ENCODE assay signal across 33 cellular contexts in genomic region chr14:95335071-95335470, GRCh38.
"Had no signal": no experiment of that assay in that cellular context is flagged by ENCODE, and none has a peak within 500 bp of the region (broad histone marks: within the 10 kb centered on the region; RNA-seq: fewer than 3 reads in every experiment).

No MANE protein-coding gene starts in this region.

- DNase-seq: activated B cell treated with CpG ODN at 0.5 μM for 24 hours; activated CD4-positive, alpha-beta memory T cell treated with anti-CD3 and anti-CD28 coated beads for 36 hours; activated CD4-positive, alpha-beta T cell treated with anti-CD3 and anti-CD28 coated beads for 4 hours; activated CD4-positive, alpha-beta T cell treated with anti-CD3 and anti-CD28 coated beads, Interleukin-2, amount 10 ng/mL, durations not matched to agents 24 days and 14 days; activated CD4-positive, alpha-beta T cell treated with anti-CD3 and anti-CD28 coated beads, Interleukin-2, amount 50 U/mL, for 1 hour; activated CD4-positive, alpha-beta T cell treated with anti-CD3 and anti-CD28 coated beads, Interleukin-2, amount 50 U/mL, for 4 hours; activated CD4-positive, CD25-positive, alpha-beta regulatory T cell treated with anti-CD3 and anti-CD28 coated beads, Interleukin-2, amount 50 U/mL, for 72 hours; activated CD8-positive, alpha-beta memory T cell treated with anti-CD3 and anti-CD28 coated beads, Interleukin-2, amount 50 U/mL, for 4 hours; activated CD8-positive, alpha-beta T cell treated with anti-CD3 and anti-CD28 coated beads for 36 hours; activated effector memory CD4-positive, alpha-beta T cell treated with anti-CD3 and anti-CD28 coated beads, Interleukin-2, amount 50 U/mL, for 16 hours; activated gamma-delta T cell treated with Interleukin-2 at 50 U/mL for 16 hours; activated naive CD4-positive, alpha-beta T cell; activated naive CD4-positive, alpha-beta T cell treated with anti-CD3 and anti-CD28 coated beads for 36 hours; activated naive CD4-positive, alpha-beta T cell treated with anti-CD3 and anti-CD28 coated beads, Interleukin-2, amount 50 U/mL, for 16 hours; activated naive CD8-positive, alpha-beta T cell treated with anti-CD3 and anti-CD28 coated beads for 36 hours; activated T-cell treated with anti-CD3 and anti-CD28 coated beads for 4 hours; activated T-cell treated with anti-CD3 and anti-CD28 coated beads, Interleukin-2, amount 50 U/mL, for 1 hour; activated T-cell treated with anti-CD3 and anti-CD28 coated beads, Interleukin-2, amount 50 U/mL, for 4 hours; activated T-cell treated with anti-CD3 and anti-CD28 coated beads, Interleukin-2, amount 50 U/mL, for 72 hours; adrenal gland; amniotic stem cell; aorta; body of pancreas; brain microvascular endothelial cell; central memory CD4-positive, alpha-beta T cell; T-cell; T-helper 2 cell; T-helper 9 cell had no signal

- H3K36me3 ChIP-seq: adrenal gland, brain microvascular endothelial cell, breast epithelium, cardiac muscle cell had no signal

- H3K4me3 ChIP-seq: adrenal gland, body of pancreas, breast epithelium, cardiac muscle cell had no signal

- H3K9me3 ChIP-seq: adrenal gland, body of pancreas had no signal

- H3K27me3 ChIP-seq: adrenal gland, body of pancreas, brain microvascular endothelial cell, breast epithelium had no signal

- ATAC-seq: activated CD8-positive, alpha-beta T cell treated with anti-CD3 and anti-CD28 coated beads for 36 hours; activated naive CD4-positive, alpha-beta T cell treated with anti-CD3 and anti-CD28 coated beads, Interleukin-2, amount 50 U/mL, for 72 hours; activated T-cell treated with anti-CD3 and anti-CD28 coated beads, Interleukin-2, amount 50 U/mL, for 4 hours; activated T-cell treated with anti-CD3 and anti-CD28 coated beads, Interleukin-2, amount 50 U/mL, for 72 hours; activated T-helper 17 cell treated with anti-CD3 and anti-CD28 coated beads, Interleukin-2, amount 50 U/mL, for 72 hours; body of pancreas; T-cell had no signal

- H3K27ac ChIP-seq: adrenal gland, body of pancreas, brain microvascular endothelial cell, breast epithelium, cardiac muscle cell, VCaP had no signal

- H3K4me1 ChIP-seq: adrenal gland, breast epithelium had no signal
